8 cellular contexts compared by ENCODE assay signal in the genomic region with DNA sequence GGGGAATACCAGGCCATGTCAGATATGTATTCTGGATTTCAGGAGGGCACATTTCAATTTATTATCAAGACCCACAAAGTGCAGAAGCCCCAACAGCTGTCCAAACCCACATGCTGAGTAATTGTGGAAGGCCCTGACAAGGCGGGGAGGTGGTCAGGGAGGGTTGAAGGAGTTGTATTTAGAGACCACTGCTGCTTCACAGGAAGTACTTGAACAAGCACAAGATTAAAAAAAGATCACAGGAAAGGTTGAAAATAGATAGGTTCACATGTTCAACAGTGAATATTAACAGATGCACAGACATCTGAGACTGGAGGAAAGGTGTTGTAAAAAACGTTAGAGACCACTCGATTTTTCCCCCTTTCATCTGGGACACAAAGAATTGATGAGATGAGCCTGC. TPM values are rescaled to one million over a fixed set of nuclear protein-coding genes. Genes with fewer than 3 reads are reported as not detected.
A peak's percentile ranks its signal among the peaks of the same experiment; 100 is the strongest.
DNase-seq lines count a peak whose midpoint lies in the region; ATAC-seq lines count a peak whose summit lies in the region.

No MANE protein-coding gene starts in this region.

- H3K4me3 Mint-ChIP-seq in activated CD4-positive, alpha-beta memory T cell treated with anti-CD3 and anti-CD28 coated beads for 36 hours = no peak overlapping the region
- H3K4me3 Mint-ChIP-seq in activated CD4-positive, alpha-beta memory T cell treated with anti-CD3 and anti-CD28 coated beads, Interleukin-2, amount 10 ng/mL, durations not matched to agents 7 days and 5 days = no peak overlapping the region
- peak overlapping the region; percentile 53 for H3K4me3 Mint-ChIP-seq in stimulated activated effector memory CD8-positive, alpha-beta T cell treated with anti-CD3 and anti-CD28 coated beads, Interleukin-12 subunit alpha, Interleukin-12 subunit beta, amount 100 ng/mL, for 72 hours

- CTCF ChIA-PET in activated CD4-positive, alpha-beta memory T cell treated with anti-CD3 and anti-CD28 coated beads for 36 hours (lab: Charles Lee) = no interaction called here
- CTCF ChIA-PET in activated CD4-positive, alpha-beta memory T cell treated with anti-CD3 and anti-CD28 coated beads, Interleukin-2, amount 10 ng/mL, durations not matched to agents 7 days and 5 days (lab: Charles Lee) = no interaction called here

- intact Hi-C loops in activated CD4-positive, alpha-beta memory T cell treated with anti-CD3 and anti-CD28 coated beads for 36 hours (cut with micrococcal nuclease) = loop anchor here (2.0 kb wide), 1 partner anchor 34 kb away; no protein-coding TSS in a partner anchor

- H3K4me1 Mint-ChIP-seq in activated CD4-positive, alpha-beta memory T cell treated with anti-CD3 and anti-CD28 coated beads for 36 hours (ENCODE audit: low read depth) = peaks cover 65% of the 10 kb centered on the region
- H3K4me1 Mint-ChIP-seq in activated CD4-positive, alpha-beta memory T cell treated with anti-CD3 and anti-CD28 coated beads, Interleukin-2, amount 10 ng/mL, durations not matched to agents 7 days and 5 days = peaks cover 42% of the 10 kb centered on the region
- peaks cover 72% of the 10 kb centered on the region for H3K4me1 Mint-ChIP-seq in stimulated activated effector memory CD8-positive, alpha-beta T cell treated with anti-CD3 and anti-CD28 coated beads, Interleukin-12 subunit alpha, Interleukin-12 subunit beta, amount 100 ng/mL, for 72 hours

- POLR2A ChIA-PET in activated CD4-positive, alpha-beta memory T cell treated with anti-CD3 and anti-CD28 coated beads for 36 hours (lab: Charles Lee) = no interaction called here
- POLR2A ChIA-PET in activated CD4-positive, alpha-beta memory T cell treated with anti-CD3 and anti-CD28 coated beads, Interleukin-2, amount 10 ng/mL, durations not matched to agents 7 days and 5 days (lab: Charles Lee) = no interaction called here

- peaks cover 3% of the 10 kb centered on the region for H3K36me3 Mint-ChIP-seq in activated CD4-positive, alpha-beta memory T cell treated with anti-CD3 and anti-CD28 coated beads for 36 hours
- H3K36me3 Mint-ChIP-seq in activated CD4-positive, alpha-beta memory T cell treated with anti-CD3 and anti-CD28 coated beads, Interleukin-2, amount 10 ng/mL, durations not matched to agents 7 days and 5 days (ENCODE audit: low read depth) = no peaks in the 10 kb centered on the region
- H3K36me3 Mint-ChIP-seq in stimulated activated effector memory CD8-positive, alpha-beta T cell treated with anti-CD3 and anti-CD28 coated beads, Interleukin-12 subunit alpha, Interleukin-12 subunit beta, amount 100 ng/mL, for 72 hours = peaks cover 6% of the 10 kb centered on the region

- peak; percentile 47 for DNase-seq in activated CD4-positive, alpha-beta memory T cell treated with anti-CD3 and anti-CD28 coated beads for 36 hours
- no peak for DNase-seq in activated CD4-positive, alpha-beta memory T cell treated with anti-CD3 and anti-CD28 coated beads, Interleukin-2, amount 10 ng/mL, durations not matched to agents 7 days and 5 days
- DNase-seq in NAMALWA (ENCODE audit: low spot score) (peak; percentile 74), COLO668 (lab: John Stamatoyannopoulos, UW; ENCODE audit: unreplicated experiment) (no peak), NCI-H2171 (lab: John Stamatoyannopoulos, UW) (no peak), amygdala (lab: John Stamatoyannopoulos, UW) (no peak)
- DNase-seq in stimulated activated effector memory CD8-positive, alpha-beta T cell treated with anti-CD3 and anti-CD28 coated beads, Interleukin-12 subunit alpha, Interleukin-12 subunit beta, amount 100 ng/mL, for 72 hours (ENCODE audit: low spot score in 2 of 2) = peak in 1 of 2 donors; percentile 79

- peak; percentile 75 for ATAC-seq in HG02759 (IDR thresholded peaks at IDR 0.05; ENCODE audit: unreplicated experiment)
- ATAC-seq in stimulated activated effector memory CD8-positive, alpha-beta T cell treated with anti-CD3 and anti-CD28 coated beads, Interleukin-12 subunit alpha, Interleukin-12 subunit beta, amount 100 ng/mL, for 72 hours = peak; percentile 81

- no peaks in the 10 kb centered on the region for H3K27me3 Mint-ChIP-seq in activated CD4-positive, alpha-beta memory T cell treated with anti-CD3 and anti-CD28 coated beads for 36 hours
- H3K27me3 Mint-ChIP-seq in activated CD4-positive, alpha-beta memory T cell treated with anti-CD3 and anti-CD28 coated beads, Interleukin-2, amount 10 ng/mL, durations not matched to agents 7 days and 5 days = no peaks in the 10 kb centered on the region

- H3K9me3 Mint-ChIP-seq in activated CD4-positive, alpha-beta memory T cell treated with anti-CD3 and anti-CD28 coated beads for 36 hours = no peaks in the 10 kb centered on the region
- no peaks in the 10 kb centered on the region for H3K9me3 Mint-ChIP-seq in activated CD4-positive, alpha-beta memory T cell treated with anti-CD3 and anti-CD28 coated beads, Interleukin-2, amount 10 ng/mL, durations not matched to agents 7 days and 5 days
- H3K9me3 Mint-ChIP-seq in stimulated activated effector memory CD8-positive, alpha-beta T cell treated with anti-CD3 and anti-CD28 coated beads, Interleukin-12 subunit alpha, Interleukin-12 subunit beta, amount 100 ng/mL, for 72 hours = no peaks in the 10 kb centered on the region

- H3K27ac Mint-ChIP-seq in activated CD4-positive, alpha-beta memory T cell treated with anti-CD3 and anti-CD28 coated beads for 36 hours = no peak overlapping the region
- H3K27ac Mint-ChIP-seq in activated CD4-positive, alpha-beta memory T cell treated with anti-CD3 and anti-CD28 coated beads, Interleukin-2, amount 10 ng/mL, durations not matched to agents 7 days and 5 days = no peak overlapping the region
- H3K27ac Mint-ChIP-seq in stimulated activated effector memory CD8-positive, alpha-beta T cell treated with anti-CD3 and anti-CD28 coated beads, Interleukin-12 subunit alpha, Interleukin-12 subunit beta, amount 100 ng/mL, for 72 hours = peak overlapping the region; percentile 84

RNA-seq across cellular contexts. Expression of gene ATP8A1, which starts 17.9 kb away (rescaled TPM):
- 10 to 100 TPM; 23.9 to 24.0 TPM for total RNA-seq in activated CD4-positive, alpha-beta memory T cell treated with anti-CD3 and anti-CD28 coated beads for 36 hours
- total RNA-seq in activated CD4-positive, alpha-beta memory T cell treated with anti-CD3 and anti-CD28 coated beads, Interleukin-2, amount 10 ng/mL, durations not matched to agents 7 days and 5 days = 10 to 100 TPM; 18.7 to 19.8 TPM

Comparison
In these comparisons a context has a peak if more than half of its experiments do, and no peak if none do; other contexts are left out.
1. DNase-seq: peak in activated CD4-positive, alpha-beta memory T cell treated with anti-CD3 and anti-CD28 coated beads for 36 hours (single experiment) and NAMALWA (single experiment); none in activated CD4-positive, alpha-beta memory T cell treated with anti-CD3 and anti-CD28 coated beads, Interleukin-2, amount 10 ng/mL, durations not matched to agents 7 days and 5 days (single experiment), COLO668 (single experiment), NCI-H2171 (single experiment) and amygdala (0 of 56).